38 cellular contexts compared by ENCODE assay signal in the genomic region with DNA sequence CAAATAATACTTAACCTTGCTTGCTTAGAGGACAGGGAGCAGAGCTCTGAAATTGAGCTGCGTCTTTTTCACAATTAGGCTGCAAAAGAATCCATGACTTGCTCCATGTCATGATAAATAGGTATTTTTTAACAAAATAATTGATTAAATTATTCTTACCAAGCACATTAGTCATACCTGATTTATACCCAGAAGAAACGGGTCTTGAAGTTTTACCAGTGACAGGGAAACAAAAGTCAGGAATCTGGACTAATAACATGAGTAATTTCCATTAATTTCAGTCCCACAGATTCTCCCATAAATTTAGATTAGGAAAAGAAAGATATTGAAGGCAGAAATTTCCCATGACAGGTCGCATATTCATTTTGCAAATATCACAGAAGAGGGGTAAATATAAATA.
"Had no signal": no experiment of that assay in that cellular context is flagged by ENCODE, and none has a peak within 500 bp of the region (broad histone marks: within the 10 kb centered on the region; RNA-seq: fewer than 3 reads in every experiment).

No MANE protein-coding gene starts in this region.

- H3K4me1 Mint-ChIP-seq: activated naive CD4-positive, alpha-beta T cell treated with anti-CD3 and anti-CD28 coated beads, Interleukin-2, amount 10 ng/mL, durations not matched to agents 7 days and 5 days; activated naive CD4-positive, alpha-beta T cell treated with anti-CD3 and anti-CD28 coated beads, Interleukin-2, amount 50 U/mL, for 24 hours; activated naive CD8-positive, alpha-beta T cell treated with anti-CD3 and anti-CD28 coated beads for 36 hours; activated naive CD8-positive, alpha-beta T cell treated with anti-CD3 and anti-CD28 coated beads, Interleukin-2, amount 10 ng/mL, durations not matched to agents 7 days and 5 days; activated naive CD8-positive, alpha-beta T cell treated with anti-CD3 and anti-CD28 coated beads, Interleukin-2, amount 50 U/mL, for 24 hours; activated T-helper 17 cell treated with anti-CD3 and anti-CD28 coated beads, Interleukin-2, amount 50 U/mL, for 72 hours; brain; central memory CD8-positive, alpha-beta T cell had no signal

- H3K36me3 ChIP-seq: adrenal gland, ascending aorta, brain microvascular endothelial cell, breast epithelium, cardiac muscle cell had no signal

- ATAC-seq: activated naive CD4-positive, alpha-beta T cell treated with anti-CD3 and anti-CD28 coated beads, Interleukin-2, amount 50 U/mL, for 72 hours; activated naive CD8-positive, alpha-beta T cell treated with anti-CD3 and anti-CD28 coated beads, Interleukin-2, amount 50 U/mL, for 24 hours; activated T-cell treated with anti-CD3 and anti-CD28 coated beads, Interleukin-2, amount 50 U/mL, for 4 hours; activated T-cell treated with anti-CD3 and anti-CD28 coated beads, Interleukin-2, amount 50 U/mL, for 72 hours; activated T-helper 17 cell treated with anti-CD3 and anti-CD28 coated beads, Interleukin-2, amount 50 U/mL, for 72 hours; body of pancreas had no signal

- H3K27me3 Mint-ChIP-seq: activated naive CD4-positive, alpha-beta T cell treated with anti-CD3 and anti-CD28 coated beads, Interleukin-2, amount 10 ng/mL, durations not matched to agents 7 days and 5 days; activated naive CD4-positive, alpha-beta T cell treated with anti-CD3 and anti-CD28 coated beads, Interleukin-2, amount 50 U/mL, for 24 hours; activated naive CD8-positive, alpha-beta T cell; activated naive CD8-positive, alpha-beta T cell treated with anti-CD3 and anti-CD28 coated beads for 36 hours; activated naive CD8-positive, alpha-beta T cell treated with anti-CD3 and anti-CD28 coated beads, Interleukin-2, amount 10 ng/mL, durations not matched to agents 7 days and 5 days; activated naive CD8-positive, alpha-beta T cell treated with anti-CD3 and anti-CD28 coated beads, Interleukin-2, amount 50 U/mL, for 24 hours; activated T-cell treated with anti-CD3 and anti-CD28 coated beads, Interleukin-2, amount 50 U/mL, for 24 hours; activated T-helper 17 cell treated with anti-CD3 and anti-CD28 coated beads, Interleukin-2, amount 50 U/mL, for 72 hours; central memory CD8-positive, alpha-beta T cell had no signal

- H3K4me3 Mint-ChIP-seq: activated naive CD4-positive, alpha-beta T cell treated with anti-CD3 and anti-CD28 coated beads for 36 hours; activated naive CD4-positive, alpha-beta T cell treated with anti-CD3 and anti-CD28 coated beads, Interleukin-2, amount 10 ng/mL, durations not matched to agents 7 days and 5 days; activated naive CD4-positive, alpha-beta T cell treated with anti-CD3 and anti-CD28 coated beads, Interleukin-2, amount 50 U/mL, for 24 hours; activated naive CD8-positive, alpha-beta T cell; activated naive CD8-positive, alpha-beta T cell treated with anti-CD3 and anti-CD28 coated beads for 36 hours; activated naive CD8-positive, alpha-beta T cell treated with anti-CD3 and anti-CD28 coated beads, Interleukin-2, amount 10 ng/mL, durations not matched to agents 7 days and 5 days; activated naive CD8-positive, alpha-beta T cell treated with anti-CD3 and anti-CD28 coated beads, Interleukin-2, amount 50 U/mL, for 24 hours; activated T-cell treated with anti-CD3 and anti-CD28 coated beads, Interleukin-2, amount 50 U/mL, for 24 hours; activated T-cell treated with anti-CD3 and anti-CD28 coated beads, Interleukin-2, amount 50 U/mL, for 4 hours; activated T-cell treated with anti-CD3 and anti-CD28 coated beads, Interleukin-2, amount 50 U/mL, for 72 hours; activated T-helper 1 cell treated with anti-CD3 and anti-CD28 coated beads, Interleukin-12 subunit alpha, Interleukin-12 subunit beta, Interleukin-2, Interleukin-4 antibody, amounts not matched to agents 30 ng/mL and 10 ng/mL and 1 ng/mL, durations not matched to agents 14 hours and 24 hours and 36 hours; activated T-helper 17 cell treated with anti-CD3 and anti-CD28 coated beads, Interleukin-2, amount 50 U/mL, for 72 hours; brain; central memory CD8-positive, alpha-beta T cell had no signal

- H3K9me3 ChIP-seq: adrenal gland, ascending aorta, body of pancreas, breast epithelium had no signal

- H3K4me1 ChIP-seq: adrenal gland, ascending aorta, body of pancreas, breast epithelium had no signal

- DNase-seq: activated effector memory CD4-positive, alpha-beta T cell treated with anti-CD3 and anti-CD28 coated beads, Interleukin-2, amount 50 U/mL, for 16 hours; activated effector memory CD4-positive, alpha-beta T cell treated with Interleukin-2 at 50 U/mL for 16 hours; activated gamma-delta T cell; activated gamma-delta T cell treated with Interleukin-2 at 50 U/mL for 16 hours; activated naive CD4-positive, alpha-beta T cell; activated naive CD4-positive, alpha-beta T cell treated with anti-CD3 and anti-CD28 coated beads for 36 hours; activated naive CD4-positive, alpha-beta T cell treated with anti-CD3 and anti-CD28 coated beads, Interleukin-2, amount 10 ng/mL, durations not matched to agents 7 days and 5 days; activated naive CD4-positive, alpha-beta T cell treated with anti-CD3 and anti-CD28 coated beads, Interleukin-2, amount 50 U/mL, for 16 hours; activated naive CD4-positive, alpha-beta T cell treated with Interleukin-2 at 50 U/mL for 16 hours; activated naive CD8-positive, alpha-beta T cell treated with anti-CD3 and anti-CD28 coated beads for 36 hours; activated naive CD8-positive, alpha-beta T cell treated with anti-CD3 and anti-CD28 coated beads, Interleukin-2, amount 10 ng/mL, durations not matched to agents 7 days and 5 days; activated naive CD8-positive, alpha-beta T cell treated with anti-CD3 and anti-CD28 coated beads, Interleukin-2, amount 50 U/mL, for 24 hours; activated T-cell treated with anti-CD3 and anti-CD28 coated beads, Interleukin-2, amount 50 U/mL, for 1 hour; activated T-cell treated with anti-CD3 and anti-CD28 coated beads, Interleukin-2, amount 50 U/mL, for 24 hours; activated T-cell treated with anti-CD3 and anti-CD28 coated beads, Interleukin-2, amount 50 U/mL, for 4 hours; activated T-cell treated with anti-CD3 and anti-CD28 coated beads, Interleukin-2, amount 50 U/mL, for 48 hours; activated T-cell treated with anti-CD3 and anti-CD28 coated beads, Interleukin-2, amount 50 U/mL, for 72 hours; adrenal gland; amniotic stem cell; amygdala; anterior cingulate cortex; aorta; body of pancreas; brain microvascular endothelial cell; caudate nucleus; central memory CD4-positive, alpha-beta T cell; cerebellar nuclear complex had no signal

- H3K27me3 ChIP-seq: adrenal gland, ascending aorta, body of pancreas, brain microvascular endothelial cell, breast epithelium, cardiac muscle cell had no signal

- H3K36me3 Mint-ChIP-seq: activated naive CD4-positive, alpha-beta T cell treated with anti-CD3 and anti-CD28 coated beads, Interleukin-2, amount 10 ng/mL, durations not matched to agents 7 days and 5 days; activated naive CD4-positive, alpha-beta T cell treated with anti-CD3 and anti-CD28 coated beads, Interleukin-2, amount 50 U/mL, for 24 hours; activated naive CD4-positive, alpha-beta T cell treated with anti-CD3 and anti-CD28 coated beads, Interleukin-2, amount 50 U/mL, for 72 hours; activated naive CD8-positive, alpha-beta T cell; activated naive CD8-positive, alpha-beta T cell treated with anti-CD3 and anti-CD28 coated beads for 36 hours; activated naive CD8-positive, alpha-beta T cell treated with anti-CD3 and anti-CD28 coated beads, Interleukin-2, amount 10 ng/mL, durations not matched to agents 7 days and 5 days; brain had no signal

- H3K27ac ChIP-seq: adrenal gland, ascending aorta, body of pancreas, brain microvascular endothelial cell, breast epithelium, cardiac muscle cell had no signal

- H3K4me3 ChIP-seq: adrenal gland, ascending aorta, body of pancreas, breast epithelium, cardiac muscle cell had no signal

- H3K9me3 Mint-ChIP-seq: activated naive CD4-positive, alpha-beta T cell treated with anti-CD3 and anti-CD28 coated beads for 36 hours; activated naive CD4-positive, alpha-beta T cell treated with anti-CD3 and anti-CD28 coated beads, Interleukin-2, amount 50 U/mL, for 24 hours; activated naive CD8-positive, alpha-beta T cell treated with anti-CD3 and anti-CD28 coated beads, Interleukin-2, amount 10 ng/mL, durations not matched to agents 7 days and 5 days; activated T-helper 1 cell treated with anti-CD3 and anti-CD28 coated beads, Interleukin-12 subunit alpha, Interleukin-12 subunit beta, Interleukin-2, Interleukin-4 antibody, amounts not matched to agents 30 ng/mL and 10 ng/mL and 1 ng/mL, durations not matched to agents 14 hours and 24 hours and 36 hours; brain had no signal

- H3K27ac Mint-ChIP-seq: activated naive CD4-positive, alpha-beta T cell treated with anti-CD3 and anti-CD28 coated beads for 36 hours; activated naive CD4-positive, alpha-beta T cell treated with anti-CD3 and anti-CD28 coated beads, Interleukin-2, amount 10 ng/mL, durations not matched to agents 7 days and 5 days; activated naive CD4-positive, alpha-beta T cell treated with anti-CD3 and anti-CD28 coated beads, Interleukin-2, amount 50 U/mL, for 24 hours; activated naive CD4-positive, alpha-beta T cell treated with anti-CD3 and anti-CD28 coated beads, Interleukin-2, amount 50 U/mL, for 72 hours; activated naive CD8-positive, alpha-beta T cell; activated naive CD8-positive, alpha-beta T cell treated with anti-CD3 and anti-CD28 coated beads for 36 hours; activated naive CD8-positive, alpha-beta T cell treated with anti-CD3 and anti-CD28 coated beads, Interleukin-2, amount 10 ng/mL, durations not matched to agents 7 days and 5 days; activated naive CD8-positive, alpha-beta T cell treated with anti-CD3 and anti-CD28 coated beads, Interleukin-2, amount 50 U/mL, for 24 hours; activated T-cell treated with anti-CD3 and anti-CD28 coated beads, Interleukin-2, amount 50 U/mL, for 24 hours; activated T-cell treated with anti-CD3 and anti-CD28 coated beads, Interleukin-2, amount 50 U/mL, for 72 hours; activated T-helper 1 cell treated with anti-CD3 and anti-CD28 coated beads, Interleukin-12 subunit alpha, Interleukin-12 subunit beta, Interleukin-2, Interleukin-4 antibody, amounts not matched to agents 30 ng/mL and 10 ng/mL and 1 ng/mL, durations not matched to agents 14 hours and 24 hours and 36 hours; activated T-helper 17 cell treated with anti-CD3 and anti-CD28 coated beads, Interleukin-2, amount 50 U/mL, for 72 hours; activated T-helper 2 cell treated with anti-CD3 and anti-CD28 coated beads, Interferon-gamma antibody, Interleukin-2, Interleukin-4, amounts not matched to agents 10 μg/mL and 5 μg/mL and 100 μg/mL, durations not matched to agents 14 hours and 24 hours and 36 hours; brain had no signal
